ENCODE assay signal across 20 cellular contexts in genomic region chr6:144336900-144337299, GRCh38. TPM values are rescaled to one million over a fixed set of nuclear protein-coding genes. Genes with fewer than 3 reads are reported as not detected.
DNase-seq lines count a peak whose midpoint lies in the region; TF ChIP-seq lines count a peak whose summit lies in the region.
"Had no signal": no experiment of that assay in that cellular context is flagged by ENCODE, and none has a peak within 500 bp of the region (broad histone marks: within the 10 kb centered on the region; RNA-seq: fewer than 3 reads in every experiment).

No MANE protein-coding gene starts in this region.

- TF ChIP-seq CTCF in chondrocyte (IDR thresholded peaks at IDR 0.05) (no peak), osteocyte (IDR thresholded peaks at IDR 0.05) (no peak), colonic mucosa (IDR thresholded peaks at IDR 0.05) (no peak)

- H3K4me1 Mint-ChIP-seq in CD8-positive, alpha-beta memory T cell: peaks cover 69 to 87% (median 78%) of the 10 kb centered on the region in 3 donors
- H3K4me1 Mint-ChIP-seq in chondrocyte (ENCODE audit: low read depth): peaks cover 46% of the 10 kb centered on the region
- H3K4me1 Mint-ChIP-seq in osteocyte (ENCODE audit: unreplicated experiment): peaks cover 61% of the 10 kb centered on the region

- no peak overlapping the region for H3K27ac ChIP-seq in CD8-positive, alpha-beta memory T cell (ENCODE audit: low read depth, low read length)
- H3K27ac ChIP-seq in KOPT-K1 (ENCODE audit: low read depth, low read length, poor library complexity, severe bottlenecking) (peak overlapping the region; percentile 38), mesendoderm (ENCODE audit: low read depth, low read length) (no peak overlapping the region), colonic mucosa (no peak overlapping the region)
- H3K27ac ChIP-seq: ascending aorta, SK-N-MC had no signal

- H3K79me1 ChIP-seq in mesendoderm (ENCODE audit: low read length): peaks cover 14% of the 10 kb centered on the region

- POLR2A ChIA-PET in CD8-positive, alpha-beta memory T cell (lab: Charles Lee): no interaction called here

- H3K56ac ChIP-seq in mesendoderm (ENCODE audit: low read length): no peak overlapping the region

- no peak overlapping the region for H2BK120ac ChIP-seq in mesendoderm (ENCODE audit: low read depth, low read length)

- no CpG with 5 or more reads among the region's 2 CpGs for WGBS in mesendoderm (ENCODE audit: extremely low coverage, insufficient coverage, low lambda C conversion rate)

- intact Hi-C loops in colonic mucosa (cut with DNase I): no loop called here

- no peak overlapping the region for H4K8ac ChIP-seq in mesendoderm (ENCODE audit: low read depth, low read length)

- no peak overlapping the region for H3K18ac ChIP-seq in mesendoderm (ENCODE audit: low read length)

- no peaks in the 10 kb centered on the region for H3K36me3 Mint-ChIP-seq in CD8-positive, alpha-beta memory T cell
- H3K36me3 Mint-ChIP-seq in chondrocyte (ENCODE audit: low read depth) (no peaks in the 10 kb centered on the region), osteocyte (ENCODE audit: unreplicated experiment) (no peaks in the 10 kb centered on the region)

- no peak overlapping the region for H3K23ac ChIP-seq in mesendoderm (ENCODE audit: low read length)

- H3K4me3 ChIP-seq in CD8-positive, alpha-beta memory T cell (ENCODE audit: low read length): no peak overlapping the region
- H3K4me3 ChIP-seq in mesendoderm (ENCODE audit: low read length) (no peak overlapping the region), colonic mucosa (no peak overlapping the region)
- H3K4me3 ChIP-seq: ascending aorta, SK-N-MC had no signal

- H3K9me3 ChIP-seq in CD8-positive, alpha-beta memory T cell (ENCODE audit: low read length): no peaks in the 10 kb centered on the region
- H3K9me3 ChIP-seq in KOPT-K1 (ENCODE audit: insufficient read depth, low read length, poor library complexity, severe bottlenecking) (no peaks in the 10 kb centered on the region), colonic mucosa (no peaks in the 10 kb centered on the region)
- H3K9me3 ChIP-seq: ascending aorta had no signal

- H3K9ac ChIP-seq in mesendoderm (ENCODE audit: low read length): no peak overlapping the region
- H3K9ac ChIP-seq in colonic mucosa (ENCODE audit: low read depth in 2 of 2, low read length in 2 of 2): no peak overlapping the region

- no peak overlapping the region for H3K4me2 ChIP-seq in mesendoderm (ENCODE audit: low read length)

- no peaks in the 10 kb centered on the region for H3K36me3 ChIP-seq in CD8-positive, alpha-beta memory T cell (ENCODE audit: insufficient read depth, low read length)
- no peaks in the 10 kb centered on the region for H3K36me3 ChIP-seq in KOPT-K1 (ENCODE audit: insufficient read depth, low read length)
- H3K36me3 ChIP-seq in mesendoderm (ENCODE audit: control insufficient read depth, insufficient read depth, low read length): no peaks in the 10 kb centered on the region
- no peaks in the 10 kb centered on the region for H3K36me3 ChIP-seq in colonic mucosa
- H3K36me3 ChIP-seq: ascending aorta had no signal

- CTCF ChIA-PET in CD8-positive, alpha-beta memory T cell (lab: Charles Lee): no interaction called here

- H2BK15ac ChIP-seq in mesendoderm (replicated peaks; ENCODE audit: low read depth): no peak overlapping the region

- no peaks in the 10 kb centered on the region for H3K9me3 Mint-ChIP-seq in CD8-positive, alpha-beta memory T cell
- H3K9me3 Mint-ChIP-seq in chondrocyte (ENCODE audit: low read depth): no peaks in the 10 kb centered on the region
- no peaks in the 10 kb centered on the region for H3K9me3 Mint-ChIP-seq in osteocyte (ENCODE audit: unreplicated experiment)
- H3K9me3 Mint-ChIP-seq: activated T-helper 2 cell treated with anti-CD3 and anti-CD28 coated beads, Interferon-gamma antibody, Interleukin-2, Interleukin-4, amounts not matched to agents 10 μg/mL and 5 μg/mL and 100 μg/mL, durations not matched to agents 14 hours and 24 hours and 36 hours had no signal

- H2AK5ac ChIP-seq in mesendoderm (ENCODE audit: low read length): no peak overlapping the region

- H4K5ac ChIP-seq in mesendoderm (ENCODE audit: low read length): no peak overlapping the region

- H3K4me1 ChIP-seq in CD8-positive, alpha-beta memory T cell (ENCODE audit: insufficient read depth, low read length): peaks cover 46% of the 10 kb centered on the region
- H3K4me1 ChIP-seq in mesendoderm (ENCODE audit: control insufficient read depth, low read depth, low read length) (no peaks in the 10 kb centered on the region), colonic mucosa (no peaks in the 10 kb centered on the region)

- peak overlapping the region; percentile 47 to 98 (median 84) for H3K27ac Mint-ChIP-seq in CD8-positive, alpha-beta memory T cell
- H3K27ac Mint-ChIP-seq in chondrocyte (ENCODE audit: unreplicated experiment): peak overlapping the region; percentile 41
- H3K27ac Mint-ChIP-seq in osteocyte (ENCODE audit: unreplicated experiment): peak overlapping the region; percentile 59
- H3K27ac Mint-ChIP-seq: activated T-helper 2 cell treated with anti-CD3 and anti-CD28 coated beads, Interferon-gamma antibody, Interleukin-2, Interleukin-4, amounts not matched to agents 10 μg/mL and 5 μg/mL and 100 μg/mL, durations not matched to agents 14 hours and 24 hours and 36 hours had no signal

- H3K79me2 ChIP-seq in mesendoderm (ENCODE audit: control insufficient read depth, insufficient read depth, low read length): peaks cover 40% of the 10 kb centered on the region

- no peak overlapping the region for H3K4ac ChIP-seq in mesendoderm (ENCODE audit: low read depth, low read length)

- H3K4me3 Mint-ChIP-seq in CD8-positive, alpha-beta memory T cell: peak overlapping the region in 1 of 7 donors; percentile 51
- H3K4me3 Mint-ChIP-seq in chondrocyte (ENCODE audit: unreplicated experiment) (no peak overlapping the region), osteocyte (ENCODE audit: unreplicated experiment) (no peak overlapping the region)

- no peaks in the 10 kb centered on the region for H3K27me3 ChIP-seq in CD8-positive, alpha-beta memory T cell (ENCODE audit: insufficient read depth, low read length, poor library complexity, severe bottlenecking)
- H3K27me3 ChIP-seq in mesendoderm (ENCODE audit: insufficient read depth, low read length, poor library complexity) (no peaks in the 10 kb centered on the region), colonic mucosa (no peaks in the 10 kb centered on the region)
- H3K27me3 ChIP-seq: ascending aorta had no signal

- no peak overlapping the region for H2BK5ac ChIP-seq in mesendoderm (ENCODE audit: low read length)

- DNase-seq in CD8-positive, alpha-beta memory T cell: no peak
- no peak for DNase-seq in chondrocyte (ENCODE audit: low spot score)
- DNase-seq in osteocyte (ENCODE audit: extremely low spot score, unreplicated experiment): no peak
- DNase-seq in mesendoderm: no peak
- no peak for DNase-seq in SW 1271 (lab: John Stamatoyannopoulos, UW)
- DNase-seq in colonic mucosa: no peak
- DNase-seq: AML-193; DMS153; foreskin melanocyte; GOT3; KG1; midbrain; NCI-H1092 treated with DMSO at 0.1 percent for 48 hours; NCI-H2107; NCI-H69; stimulated activated CD4-positive, alpha-beta T cell treated with anti-CD3 and anti-CD28 coated beads, Interleukin-2, amount 100 ng/mL, for 48 hours had no signal

- H3K27me3 Mint-ChIP-seq in CD8-positive, alpha-beta memory T cell: no peaks in the 10 kb centered on the region
- H3K27me3 Mint-ChIP-seq in chondrocyte (ENCODE audit: low read depth): no peaks in the 10 kb centered on the region
- H3K27me3 Mint-ChIP-seq in osteocyte (ENCODE audit: unreplicated experiment): no peaks in the 10 kb centered on the region

RNA-seq across cellular contexts. Expression of gene UTRN, which starts 51.8 kb away (rescaled TPM):
- 10 to 100 TPM; 42.7 to 42.8 TPM for total RNA-seq in CD8-positive, alpha-beta memory T cell
- polyA plus RNA-seq in CD8-positive, alpha-beta memory T cell: 96.8 TPM
- total RNA-seq in chondrocyte (124 to 133 TPM (median 125 TPM) in 3 replicates), osteocyte (144 and 152 TPM in 2 replicates), colonic mucosa (10 to 100 TPM; 72.7 to 80.1 TPM)
- 27.5 TPM for polyA plus RNA-seq in mesendoderm (2013, experiment 1 of 2)
- polyA plus RNA-seq in mesendoderm (2013, experiment 2 of 2): 28.9 TPM
